Comparison of ENCODE assay signal across 9 cellular contexts in genomic region chr1:21262282-21263051, GRCh38. TPM values are rescaled to one million over a fixed set of nuclear protein-coding genes. Genes with fewer than 3 reads are reported as not detected.
DNase-seq lines count a peak whose midpoint lies in the region; ATAC-seq and TF ChIP-seq lines count a peak whose summit lies in the region.
"Had no signal": no experiment of that assay in that cellular context is flagged by ENCODE, and none has a peak within 500 bp of the region (broad histone marks: within the 10 kb centered on the region; RNA-seq: fewer than 3 reads in every experiment).

No MANE protein-coding gene starts in this region.

- H3K27me3 ChIP-seq in gastroesophageal sphincter (no peaks in the 10 kb centered on the region), ovary (no peaks in the 10 kb centered on the region)

- TF ChIP-seq POLR2A in gastroesophageal sphincter (IDR thresholded peaks at IDR 0.05): no peak
- TF ChIP-seq POLR2A in ovary (IDR thresholded peaks at IDR 0.05): peak; percentile 18

- CTCF ChIA-PET in activated B cell treated with CpG ODN at 0.5 μM for 24 hours (lab: Charles Lee): interaction anchor here (1.3 to 2.2 kb wide), 3 partner anchors 8 to 106 kb away, joined by 3 to 15 read pairs (median 13); no protein-coding TSS in a partner anchor

- TF ChIP-seq CTCF in activated B cell treated with CpG ODN at 0.5 μM for 24 hours (IDR thresholded peaks at IDR 0.05) (no peak), gastroesophageal sphincter (IDR thresholded peaks at IDR 0.05) (peak in 2 of 4 experiments; percentile 16 to 20), ovary (IDR thresholded peaks at IDR 0.05) (no peak)

- DNase-seq in NCI-H1092 treated with DMSO at 0.1 percent for 48 hours (lab: John Stamatoyannopoulos, UW): peak; percentile 27
- no peak for DNase-seq in NCI-H1092 (lab: John Stamatoyannopoulos, UW)
- DNase-seq in activated B cell treated with CpG ODN at 0.5 μM for 24 hours: no peak
- DNase-seq in ovary: peak; percentile 78 to 87 (median 82)
- no peak for DNase-seq in D341Med (ENCODE audit: low spot score)

- no peaks in the 10 kb centered on the region for H3K27me3 Mint-ChIP-seq in activated B cell treated with CpG ODN at 0.5 μM for 24 hours

- peak overlapping the region; percentile 62 to 91 (median 88) for H3K27ac ChIP-seq in gastroesophageal sphincter
- H3K27ac ChIP-seq in ovary: peak overlapping the region; percentile 76 to 81
- H3K27ac ChIP-seq: VCaP had no signal

- peaks cover 0 to 46% of the 10 kb centered on the region in 2 donors for H3K36me3 ChIP-seq in gastroesophageal sphincter
- no peaks in the 10 kb centered on the region for H3K36me3 ChIP-seq in ovary

- H3K4me3 Mint-ChIP-seq in activated B cell treated with CpG ODN at 0.5 μM for 24 hours: no peak overlapping the region

- POLR2A ChIA-PET in activated B cell treated with CpG ODN at 0.5 μM for 24 hours (lab: Charles Lee): interaction anchor here (1.2 to 1.3 kb wide), 2 partner anchors 8 to 32 kb away, joined by 3 to 6 read pairs; no protein-coding TSS in a partner anchor

- H3K4me3 ChIP-seq in gastroesophageal sphincter: peak overlapping the region in 1 of 2 donors; percentile 18
- H3K4me3 ChIP-seq in ovary: no peak overlapping the region

- no peak for ATAC-seq in activated B cell treated with CpG ODN at 0.5 μM for 24 hours (ENCODE audit: low read depth)
- ATAC-seq in gastroesophageal sphincter: peak; percentile 83
- no peak for ATAC-seq in GM18867 (IDR thresholded peaks at IDR 0.05; ENCODE audit: unreplicated experiment)
- no peak for ATAC-seq in GM21717 (IDR thresholded peaks at IDR 0.05; ENCODE audit: unreplicated experiment)

- H3K4me1 Mint-ChIP-seq in activated B cell treated with CpG ODN at 0.5 μM for 24 hours: peaks cover 21% of the 10 kb centered on the region

- TF ChIP-seq EP300 in gastroesophageal sphincter (IDR thresholded peaks at IDR 0.05) (no peak), ovary (IDR thresholded peaks at IDR 0.05) (no peak)

- no peaks in the 10 kb centered on the region for H3K9me3 Mint-ChIP-seq in activated B cell treated with CpG ODN at 0.5 μM for 24 hours

- H3K4me1 ChIP-seq in gastroesophageal sphincter (peaks cover 0 to 58% (median 29%) of the 10 kb centered on the region in 3 donors), ovary (ENCODE audit: insufficient read depth) (peaks cover 6% of the 10 kb centered on the region)

- H3K36me3 Mint-ChIP-seq in activated B cell treated with CpG ODN at 0.5 μM for 24 hours (ENCODE audit: low read depth): peaks cover 85% of the 10 kb centered on the region

- intact Hi-C loops in activated B cell treated with CpG ODN at 0.5 μM for 24 hours (cut with micrococcal nuclease): no loop called here
- intact Hi-C loops in ovary (cut with DNase I): loop anchor here in 1 of 4 donors (2.0 kb wide), 1 partner anchor 76 kb away; no protein-coding TSS in a partner anchor

- H3K27ac Mint-ChIP-seq in activated B cell treated with CpG ODN at 0.5 μM for 24 hours: peak overlapping the region; percentile 76

- 19 to 28% methylated on average over 6 to 8 of the region's 23 CpGs for WGBS in gastroesophageal sphincter (ENCODE audit: low coverage in 1 of 2), 2 donors
- WGBS in ovary, 3 donors: 13 to 15% (median 13%) methylated on average over 23 of the region's 23 CpGs

- H3K9me3 ChIP-seq in gastroesophageal sphincter (no peaks in the 10 kb centered on the region), ovary (no peaks in the 10 kb centered on the region)

RNA-seq across cellular contexts. Expression of gene ECE1, which starts 27.8 kb away (rescaled TPM):
- total RNA-seq in activated B cell treated with CpG ODN at 0.5 μM for 24 hours: 208 and 209 TPM in 2 replicates
- 10 to 100 TPM; 68.3 to 94.7 (median 69.9) TPM for total RNA-seq in gastroesophageal sphincter
- total RNA-seq in ovary: 100 to 1,000 TPM in 4 of 7 donors, 10 to 100 TPM in 3; 37.3 to 183 (median 119) TPM
- 100 to 1,000 TPM in 1 of 2 donors, 10 to 100 TPM in 1; 84.0 to 313 TPM for polyA plus RNA-seq in ovary

Comparison
In these comparisons a context has a peak if more than half of its experiments do, and no peak if none do; other contexts are left out.
1. DNase-seq: peak in NCI-H1092 treated with DMSO at 0.1 percent for 48 hours (single experiment) and ovary (5 of 5); none in NCI-H1092 (single experiment), activated B cell treated with CpG ODN at 0.5 μM for 24 hours (single experiment) and D341Med (single experiment).